ENCODE assay signal across 21 cellular contexts in genomic region chr11:125175166-125175565, GRCh38. TPM values are rescaled to one million over a fixed set of nuclear protein-coding genes. Genes with fewer than 3 reads are reported as not detected.
"Had no signal": no experiment of that assay in that cellular context is flagged by ENCODE, and none has a peak within 500 bp of the region (broad histone marks: within the 10 kb centered on the region; RNA-seq: fewer than 3 reads in every experiment).

No MANE protein-coding gene starts in this region.

- H3K36me3 Mint-ChIP-seq: memory B cell, naive B cell had no signal

- H3K36me3 ChIP-seq: left ventricle myocardium inferior, lower lobe of right lung, stomach, thoracic aorta had no signal

- H3K4me3 ChIP-seq: coronary artery, hepatocyte, left ventricle myocardium inferior, lower lobe of right lung, stomach, thoracic aorta had no signal

- DNase-seq: effector CD4-positive, alpha-beta T cell; endodermal cell; foreskin melanocyte; head of caudate nucleus; kidney; left cardiac atrium; left ventricle myocardium inferior; lower lobe of right lung; naive B cell; stimulated activated CD4-positive, alpha-beta T cell treated with anti-CD3 and anti-CD28 coated beads, Interleukin-12 subunit alpha, Interleukin-12 subunit beta, amount 100 ng/mL, for 4 hours; stimulated activated naive CD4-positive, alpha-beta T cell; stomach; substantia nigra; trophoblast cell had no signal

- H3K9me3 ChIP-seq: left ventricle myocardium inferior, lower lobe of right lung, stomach, thoracic aorta had no signal

- H3K27ac ChIP-seq: coronary artery, hepatocyte, left ventricle myocardium inferior, lower lobe of right lung, stomach, thoracic aorta had no signal

- H3K4me1 ChIP-seq: lower lobe of right lung had no signal

- H3K4me1 Mint-ChIP-seq: memory B cell, naive B cell had no signal

- H3K4me3 Mint-ChIP-seq: endodermal cell, memory B cell, naive B cell had no signal

- H3K9me3 Mint-ChIP-seq: endodermal cell, memory B cell had no signal

- ATAC-seq: left cardiac atrium, lower lobe of right lung, sciatic nerve had no signal

- H3K27me3 ChIP-seq: hepatocyte had no signal

- H3K4me2 ChIP-seq: hepatocyte had no signal

- H2AFZ ChIP-seq: hepatocyte had no signal

- H3K27ac Mint-ChIP-seq: endodermal cell, memory B cell, naive B cell had no signal

RNA-seq across cellular contexts. Expression of gene PKNOX2, which starts 10.6 kb away (rescaled TPM):
- total RNA-seq: dermis microvascular lymphatic vessel endothelial cell, pulmonary artery endothelial cell had no signal
